1 cellular context compared by ENCODE assay signal in the genomic region with DNA sequence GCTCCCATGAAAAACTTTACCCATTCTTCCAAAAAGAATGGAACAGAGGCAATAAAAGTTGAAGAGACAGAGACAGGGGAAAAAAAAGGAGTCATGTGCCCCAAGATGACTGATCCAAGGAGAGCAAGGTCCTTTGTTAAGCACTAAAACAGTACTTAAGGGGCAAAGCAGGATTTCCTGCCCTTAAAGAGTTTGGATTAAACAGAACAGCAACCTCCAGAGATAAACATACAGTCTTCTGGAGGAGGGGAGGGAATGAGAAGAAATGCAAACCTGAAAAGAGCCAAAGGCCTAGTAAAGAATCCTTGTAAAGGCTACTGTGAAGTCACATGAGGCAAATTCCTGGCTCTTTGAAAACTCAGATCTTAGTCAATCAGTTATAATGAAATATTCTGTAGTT.
TF ChIP-seq lines count a peak whose summit lies in the region.

No MANE protein-coding gene starts in this region.

TF ChIP-seq in H1, 55 proteins besides CTCF, POLR2A, EP300 and RAD21:
- TF ChIP-seq ASH2L (IDR thresholded peaks at IDR 0.05; ENCODE audit: low read length) (no peak), MAFK (IDR thresholded peaks at IDR 0.05; ENCODE audit: low read depth, low read length) (no peak), EGR1 (IDR thresholded peaks at IDR 0.05; ENCODE audit: borderline replicate concordance, low read depth, low read length) (no peak)
TF ChIP-seq in H1: peak in this region for 0.
